ENCODE assay signal across 8 cellular contexts in the genomic region with DNA sequence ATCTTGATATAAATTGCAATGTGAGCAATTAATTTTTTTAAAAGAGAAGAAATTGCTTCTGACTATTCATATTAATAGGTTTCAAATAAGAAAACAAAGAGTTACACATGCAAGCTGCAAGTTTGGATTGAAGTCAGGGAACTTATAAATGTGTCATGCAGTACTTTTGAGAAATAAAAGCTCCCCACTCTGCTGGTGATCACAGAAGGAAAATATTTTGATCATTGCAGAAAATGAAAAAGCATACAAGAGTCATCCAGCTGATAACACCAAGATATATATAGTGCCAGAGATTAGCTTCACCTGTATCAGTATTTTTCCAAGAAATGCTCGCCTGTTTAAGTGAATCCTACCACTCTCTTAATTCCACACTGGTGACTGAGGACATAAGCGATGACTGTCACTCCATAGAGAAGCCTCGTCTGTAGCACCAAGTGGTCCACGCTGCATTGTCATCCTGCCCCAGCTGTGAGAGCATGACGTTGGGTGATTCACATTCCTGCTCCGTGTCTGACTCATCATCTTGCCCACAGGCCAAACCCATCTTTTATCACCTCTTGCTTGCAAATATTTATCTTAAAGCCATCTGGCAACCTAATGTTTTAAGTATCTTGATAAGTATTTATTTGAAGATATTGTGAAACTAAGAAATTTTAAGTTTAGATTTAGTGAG.
A peak's percentile ranks its signal among the peaks of the same experiment; 100 is the strongest.
DNase-seq lines count a peak whose midpoint lies in the region; ATAC-seq and TF ChIP-seq lines count a peak whose summit lies in the region.

No MANE protein-coding gene starts in this region.

- H3K27ac ChIP-seq in thyroid gland, result no peak overlapping the region

- no peak for TF ChIP-seq POLR2A in thyroid gland (IDR thresholded peaks at IDR 0.05)

- H3K4me3 ChIP-seq in endocrine pancreas (ENCODE audit: control insufficient read depth, insufficient read depth, low read length), result peak overlapping the region; percentile 52
- no peak overlapping the region for H3K4me3 ChIP-seq in thyroid gland (replicated peaks in 1 of 3)

- WGBS in thyroid gland, 2 donors, result 62 to 69% methylated on average over 6 of the region's 6 CpGs

- H3K9ac ChIP-seq in endocrine pancreas (ENCODE audit: control insufficient read depth, insufficient read depth, low read length), result no peak overlapping the region

- DNase-seq in HCEC 1CT (peak; percentile 40), NCI-H510A treated with DMSO at 0.1 percent for 48 hours (lab: John Stamatoyannopoulos, UW) (peak; percentile 95), renal cortical epithelial cell (ENCODE audit: low read depth) (peak; percentile 74), thyroid gland (no peak)

- ATAC-seq in GM19351 (IDR thresholded peaks at IDR 0.05; ENCODE audit: unreplicated experiment) (no peak), GM18502 (IDR thresholded peaks at IDR 0.05; ENCODE audit: poor library complexity, unreplicated experiment) (no peak), GM18907 (IDR thresholded peaks at IDR 0.05; ENCODE audit: unreplicated experiment) (no peak)

- H3K4me1 ChIP-seq in endocrine pancreas (ENCODE audit: control insufficient read depth, insufficient read depth, low read length) (peaks cover 51% of the 10 kb centered on the region), thyroid gland (no peaks in the 10 kb centered on the region)

- TF ChIP-seq CTCF in thyroid gland (IDR thresholded peaks at IDR 0.05), result no peak

- H3K9me3 ChIP-seq in endocrine pancreas (ENCODE audit: control insufficient read depth, low read length) (no peaks in the 10 kb centered on the region), thyroid gland (no peaks in the 10 kb centered on the region)

- H3K36me3 ChIP-seq in endocrine pancreas (ENCODE audit: control insufficient read depth, insufficient read depth, low read length) (no peaks in the 10 kb centered on the region), thyroid gland (no peaks in the 10 kb centered on the region)

- H3K27me3 ChIP-seq in endocrine pancreas (ENCODE audit: control insufficient read depth, insufficient read depth, low read length), result no peaks in the 10 kb centered on the region
- no peaks in the 10 kb centered on the region for H3K27me3 ChIP-seq in thyroid gland

- intact Hi-C loops in thyroid gland (cut with DNase I), result no loop called here

Comparison
In these comparisons a context has a peak if more than half of its experiments do, and no peak if none do; other contexts are left out.
1. DNase-seq: peak in HCEC 1CT (single experiment), NCI-H510A treated with DMSO at 0.1 percent for 48 hours (single experiment) and renal cortical epithelial cell (single experiment); none in thyroid gland (0 of 2).